In genomic region chr5:32276173-32276853, GRCh38 we compare ENCODE assay signal across 9 cellular contexts. TPM values are rescaled to one million over a fixed set of nuclear protein-coding genes. Genes with fewer than 3 reads are reported as not detected.
DNase-seq lines count a peak whose midpoint lies in the region; ATAC-seq and TF ChIP-seq lines count a peak whose summit lies in the region.
"Had no signal": no experiment of that assay in that cellular context is flagged by ENCODE, and none has a peak within 500 bp of the region (broad histone marks: within the 10 kb centered on the region; RNA-seq: fewer than 3 reads in every experiment).

No MANE protein-coding gene starts in this region.

- H3K4me2 ChIP-seq in SU-DHL-6 (ENCODE audit: low read depth, low read length, poor library complexity, severe bottlenecking) (peak overlapping the region; percentile 13), smooth muscle cell (no peak overlapping the region)

- H3F3A ChIP-seq in SU-DHL-6 (ENCODE audit: insufficient read depth) = no peaks in the 10 kb centered on the region; the same call in 1 of the 2 replicates
- no peaks in the 10 kb centered on the region for H3F3A ChIP-seq in smooth muscle cell (ENCODE audit: low read depth)

- H3K4me3 ChIP-seq in SU-DHL-6 (ENCODE audit: insufficient read depth, low read length, poor library complexity, severe bottlenecking) (no peak overlapping the region), smooth muscle cell (no peak overlapping the region)
- H3K4me3 ChIP-seq: lung had no signal

- H3K79me2 ChIP-seq in SU-DHL-6 (ENCODE audit: insufficient read depth, low read length) (peaks cover 27% of the 10 kb centered on the region; the same call in 1 of the 2 replicates), smooth muscle cell (ENCODE audit: low read depth) (peaks cover 11% of the 10 kb centered on the region)

- 75% methylated on average over 4 of the region's 4 CpGs for WGBS in smooth muscle cell (ENCODE audit: low lambda C conversion rate)

- no peaks in the 10 kb centered on the region for H3K9me3 ChIP-seq in SU-DHL-6 (ENCODE audit: insufficient read depth, low read length)
- no peaks in the 10 kb centered on the region for H3K9me3 ChIP-seq in smooth muscle cell (replicated peaks; ENCODE audit: low read depth)

- H3K36me3 ChIP-seq in SU-DHL-6 (ENCODE audit: low read length) = no peaks in the 10 kb centered on the region
- peaks cover 11% of the 10 kb centered on the region for H3K36me3 ChIP-seq in smooth muscle cell (ENCODE audit: low read depth)

- H4K20me1 ChIP-seq in SU-DHL-6 (ENCODE audit: low read depth, low read length) = no peaks in the 10 kb centered on the region
- H4K20me1 ChIP-seq in smooth muscle cell (ENCODE audit: low read depth) = peaks cover under 1% of the 10 kb centered on the region

- H3K27me3 ChIP-seq in SU-DHL-6 (ENCODE audit: low read length) = no peaks in the 10 kb centered on the region
- no peaks in the 10 kb centered on the region for H3K27me3 ChIP-seq in smooth muscle cell (ENCODE audit: low read depth)

- DNase-seq in germinal center (ENCODE audit: low spot score) (peak; percentile 26), smooth muscle cell (lab: John Stamatoyannopoulos, UW; ENCODE audit: unreplicated experiment) (no peak), amygdala (lab: John Stamatoyannopoulos, UW) (no peak)

- H3K9ac ChIP-seq in SU-DHL-6 (ENCODE audit: low read length) (no peak overlapping the region), smooth muscle cell (ENCODE audit: low read depth) (peak overlapping the region; percentile 14)

- peak overlapping the region; percentile 34 for H3K27ac ChIP-seq in SU-DHL-6 (ENCODE audit: low read depth, low read length)
- H3K27ac ChIP-seq in smooth muscle cell (ENCODE audit: low read depth) = peak overlapping the region; percentile 3

- H3K9me2 ChIP-seq in SU-DHL-6 (replicated peaks; ENCODE audit: insufficient read depth, low read length) = no peaks in the 10 kb centered on the region

- H2AFZ ChIP-seq in SU-DHL-6 (ENCODE audit: low read depth, low read length, severe bottlenecking) (no peak overlapping the region), smooth muscle cell (ENCODE audit: low read depth) (no peak overlapping the region)

- ATAC-seq in GM18498 (IDR thresholded peaks at IDR 0.05; ENCODE audit: unreplicated experiment) (peak; percentile 37), HG02970 (IDR thresholded peaks at IDR 0.05; ENCODE audit: low FRiP score, unreplicated experiment) (peak; percentile 40), GM19328 (IDR thresholded peaks at IDR 0.05; ENCODE audit: unreplicated experiment) (no peak), HG03457 (IDR thresholded peaks at IDR 0.05; ENCODE audit: unreplicated experiment) (no peak)

- peaks cover 24% of the 10 kb centered on the region for H3K4me1 ChIP-seq in smooth muscle cell (ENCODE audit: low read depth)

- TF ChIP-seq CTCF in SU-DHL-6 (IDR thresholded peaks at IDR 0.05; ENCODE audit: insufficient read depth, low read length, poor library complexity, severe bottlenecking) (no peak), smooth muscle cell (IDR thresholded peaks at IDR 0.05; ENCODE audit: borderline replicate concordance, insufficient read depth, poor library complexity, severe bottlenecking) (no peak)

RNA-seq across cellular contexts. Expression of gene MTMR12, which starts 36.4 kb away (rescaled TPM):
- total RNA-seq in smooth muscle cell = 8.6 and 13.3 TPM in 2 replicates
- polyA plus RNA-seq in smooth muscle cell = 4.4 and 6.6 TPM in 2 replicates

Comparison
In these comparisons a context has a peak if more than half of its experiments do, and no peak if none do; other contexts are left out.
1. ATAC-seq: peak in GM18498 (single experiment) and HG02970 (single experiment); none in GM19328 (single experiment) and HG03457 (single experiment).